ENCODE assay signal across 13 cellular contexts in genomic region chr21:42388740-42389448, GRCh38. TPM values are rescaled to one million over a fixed set of nuclear protein-coding genes. Genes with fewer than 3 reads are reported as not detected.
DNase-seq lines count a peak whose midpoint lies in the region; ATAC-seq, FAIRE-seq and TF ChIP-seq lines count a peak whose summit lies in the region.
"Had no signal": no experiment of that assay in that cellular context is flagged by ENCODE, and none has a peak within 500 bp of the region (broad histone marks: within the 10 kb centered on the region; RNA-seq: fewer than 3 reads in every experiment).

No MANE protein-coding gene starts in this region.

- no peaks in the 10 kb centered on the region for H3K79me2 ChIP-seq in GM23338 (replicated peaks; ENCODE audit: insufficient read depth)
- H3K79me2 ChIP-seq in K562 (ENCODE audit: control insufficient read depth, insufficient read depth, low read length), result no peaks in the 10 kb centered on the region

- BruUV-seq in K562 (replicated peaks; lab: Mats Ljungman, UMichigan), result no TSS peak

- H3K4me3 Mint-ChIP-seq in GM23338 (0 out of 3 replicates have a peak overlapping the region, but pooled peaks have one; percentile 11), mesothelial cell of epicardium (no peak overlapping the region)
- H3K4me3 Mint-ChIP-seq in natural killer cell treated with Interleukin-12 subunit alpha and Interleukin-12 subunit beta and Interleukin-15 and Interleukin-18, amount 100 ng/mL, for 72 hours, result peak overlapping the region; percentile 62

- H3K9ac ChIP-seq in K562 (ENCODE audit: insufficient read depth in 1 of 2, low read depth in 2 of 2, low read length in 2 of 2), result peak overlapping the region in 1 of 2 experiments; percentile 30; a peak in 1 of 4 replicates

- FAIRE-seq in K562 (lab: Jason Lieb, UNC), result no peak
- FAIRE-seq: colon, TTC549 had no signal

- intact Hi-C loops in K562 (cut with micrococcal nuclease), result no loop called here

- POLR2A ChIA-PET in K562 (lab: Yijun Ruan, JAX), result interaction anchor here (0.6 kb wide), 1 partner anchor 260 kb away, joined by 3 read pairs; no protein-coding TSS in a partner anchor

- H3K36me3 ChIP-seq in GM23338 (ENCODE audit: insufficient read depth), result no peaks in the 10 kb centered on the region
- H3K36me3 ChIP-seq in K562 (ENCODE audit: control insufficient read depth, insufficient read depth, low read length), result no peaks in the 10 kb centered on the region

- peak; percentile 70 for ATAC-seq in GM23338
- peak; percentile 51 for ATAC-seq in K562
- ATAC-seq in natural killer cell treated with Interleukin-12 subunit alpha and Interleukin-12 subunit beta and Interleukin-15 and Interleukin-18, amount 100 ng/mL, for 72 hours, result peak in 1 of 2 donors; percentile 71
- no peak for ATAC-seq in HG03095 (IDR thresholded peaks at IDR 0.05; ENCODE audit: unreplicated experiment)

- H4K20me1 ChIP-seq in GM23338 (replicated peaks; ENCODE audit: insufficient read depth) (no peaks in the 10 kb centered on the region), K562 (replicated peaks; ENCODE audit: control insufficient read depth, insufficient read depth, low read length) (no peaks in the 10 kb centered on the region)

- no peak for TF ChIP-seq EP300 in K562 (IDR thresholded peaks at IDR 0.05; ENCODE audit: low read length)

- DNase-seq in COLO668 (lab: John Stamatoyannopoulos, UW; ENCODE audit: unreplicated experiment) (peak; percentile 72), GM23338 (ENCODE audit: low spot score) (peak; percentile 32), K562 (ENCODE audit: extremely low read depth in 1 of 4, low spot score in 3 of 4) (peak in 2 of 4 experiments; percentile 37 to 43), DMS79 treated with DMSO at 0.1 percent for 48 hours (lab: John Stamatoyannopoulos, UW) (no peak), mesothelial cell of epicardium (ENCODE audit: low spot score in 2 of 2, unreplicated experiment in 2 of 2) (no peak)
- DNase-seq in natural killer cell treated with Interleukin-12 subunit alpha and Interleukin-12 subunit beta and Interleukin-15 and Interleukin-18, amount 100 ng/mL, for 72 hours (ENCODE audit: low spot score), result no peak
- DNase-seq: activated effector memory CD4-positive, alpha-beta T cell treated with Interleukin-2 at 50 U/mL for 16 hours; foreskin fibroblast; midbrain; MV-4-11 had no signal

- TF ChIP-seq RAD21 in K562 (CRISPR knock-in tag; conservative IDR thresholded peaks at IDR 0.05 in 1 of 2, IDR thresholded peaks at IDR 0.05 in 1 of 2), result no peak

- H3K27me3 ChIP-seq in GM23338 (ENCODE audit: insufficient read depth) (no peaks in the 10 kb centered on the region), K562 (ENCODE audit: control insufficient read depth in 2 of 2, insufficient read depth in 2 of 2, low read length in 2 of 2) (peaks cover 12 to 37% of the 10 kb centered on the region in 2 experiments)

- H3F3A ChIP-seq in GM23338 (replicated peaks; ENCODE audit: low read depth), result peaks cover 5% of the 10 kb centered on the region; the same call in 1 of the 2 replicates

- H3K4me3 ChIP-seq in GM23338 (no peak overlapping the region), K562 (no peak overlapping the region)

- H3K9me3 Mint-ChIP-seq in GM23338, result peaks cover 11% of the 10 kb centered on the region; the same call in 2 of the 3 replicates
- H3K9me3 Mint-ChIP-seq in natural killer cell treated with Interleukin-12 subunit alpha and Interleukin-12 subunit beta and Interleukin-15 and Interleukin-18, amount 100 ng/mL, for 72 hours, result no peaks in the 10 kb centered on the region
- H3K9me3 Mint-ChIP-seq in mesothelial cell of epicardium, result no peaks in the 10 kb centered on the region

- H3K27ac Mint-ChIP-seq in GM23338 (peak overlapping the region; percentile 86), mesothelial cell of epicardium (no peak overlapping the region)
- H3K27ac Mint-ChIP-seq in natural killer cell treated with Interleukin-12 subunit alpha and Interleukin-12 subunit beta and Interleukin-15 and Interleukin-18, amount 100 ng/mL, for 72 hours, result peak overlapping the region in 1 of 2 donors; percentile 32

- in situ Hi-C loops in K562 (cut with MboI), result no loop called here

- TF ChIP-seq CTCF in GM23338 (conservative IDR thresholded peaks at IDR 0.05; ENCODE audit: low read depth in 2 of 2) (no peak), K562 (IDR thresholded peaks at IDR 0.05 in 2 of 3, conservative IDR thresholded peaks at IDR 0.05 in 1 of 3; ENCODE audit: insufficient read depth in 2 of 3, low read depth in 1 of 3, low read length in 3 of 3) (no peak), mesothelial cell of epicardium (IDR thresholded peaks at IDR 0.05; ENCODE audit: unreplicated experiment) (no peak)

- H3K27me3 Mint-ChIP-seq in GM23338 (ENCODE audit: insufficient read depth, low read depth, poor library complexity) (peaks cover 5% of the 10 kb centered on the region), mesothelial cell of epicardium (ENCODE audit: low read depth) (peaks cover 19% of the 10 kb centered on the region)
- peaks cover 7 to 45% of the 10 kb centered on the region in 2 donors for H3K27me3 Mint-ChIP-seq in natural killer cell treated with Interleukin-12 subunit alpha and Interleukin-12 subunit beta and Interleukin-15 and Interleukin-18, amount 100 ng/mL, for 72 hours

- WGBS in K562 (ENCODE audit: insufficient coverage, low coverage, missing lambda C conversion rate), result 14% methylated on average over 20 of the region's 20 CpGs

- H3K9me3 ChIP-seq in K562 (replicated peaks; ENCODE audit: control insufficient read depth, insufficient read depth, low read depth, low read length), result no peaks in the 10 kb centered on the region

- H3K4me1 ChIP-seq in GM23338 (ENCODE audit: insufficient read depth) (peaks cover 6% of the 10 kb centered on the region), K562 (replicated peaks in 1 of 2; ENCODE audit: control insufficient read depth in 2 of 2, insufficient read depth in 2 of 2, low read length in 2 of 2) (peaks cover 13 to 16% of the 10 kb centered on the region in 2 experiments; a peak in 3 of 5 replicates)

- H3K27ac ChIP-seq in GM23338 (ENCODE audit: low read depth) (0 out of 2 replicates have a peak overlapping the region, but pooled peaks have one; percentile 21), K562 (ENCODE audit: extremely low read depth, low read depth, low read length) (no peak overlapping the region)

- H2AFZ ChIP-seq in GM23338 (peak overlapping the region; percentile 57; the same call in 1 of the 2 replicates), K562 (ENCODE audit: low read depth, low read length) (peak overlapping the region; percentile 78)

- H3K4me2 ChIP-seq in GM23338 (peak overlapping the region; percentile 68; the same call in 1 of the 2 replicates), K562 (ENCODE audit: insufficient read depth, low read length) (peak overlapping the region; percentile 54)

- H3K9me1 ChIP-seq in K562 (ENCODE audit: control insufficient read depth, insufficient read depth, low read length), result no peaks in the 10 kb centered on the region

- H3K4me1 Mint-ChIP-seq in GM23338, result peaks cover 35% of the 10 kb centered on the region
- peaks cover 11 to 38% of the 10 kb centered on the region in 2 donors for H3K4me1 Mint-ChIP-seq in natural killer cell treated with Interleukin-12 subunit alpha and Interleukin-12 subunit beta and Interleukin-15 and Interleukin-18, amount 100 ng/mL, for 72 hours (ENCODE audit: low read depth in 2 of 2)
- H3K4me1 Mint-ChIP-seq in mesothelial cell of epicardium, result peaks cover 9% of the 10 kb centered on the region

- no peaks in the 10 kb centered on the region for H3K9me2 ChIP-seq in GM23338 (ENCODE audit: insufficient read depth)

- H3K36me3 Mint-ChIP-seq in GM23338 (ENCODE audit: low read depth) (peaks cover 8% of the 10 kb centered on the region; the same call in 2 of the 3 replicates), mesothelial cell of epicardium (no peaks in the 10 kb centered on the region)
- no peaks in the 10 kb centered on the region for H3K36me3 Mint-ChIP-seq in natural killer cell treated with Interleukin-12 subunit alpha and Interleukin-12 subunit beta and Interleukin-15 and Interleukin-18, amount 100 ng/mL, for 72 hours

- TF ChIP-seq POLR2A in K562 (conservative IDR thresholded peaks at IDR 0.05), result no peak

- CTCF ChIA-PET in K562 (lab: Yijun Ruan, JAX; ENCODE audit: low intra/inter-chr PET ratio), result no interaction called here

RNA-seq across cellular contexts. Expression of gene TMPRSS3, which starts 7.0 kb away (rescaled TPM):
- total RNA-seq in GM23338 (2014; rRNA removed; shearing (Covaris generic)), result 0.17 TPM in 1 of 2 replicates, not detected in the other
- polyA plus RNA-seq in GM23338 (2016; fragmentation: Nextera tagmentation; extraction: Ambion mirVana) (not detected in 2 replicates), K562 (2011; rRNA removed) (0.04 and 0.07 TPM in 2 replicates), K562 (2014; fragmentation: Illumina TruSeq; extraction: Trizol) (not detected in 2 replicates), K562 (2014; fragmentation: Nextera tagmentation; extraction: Ambion mirVana) (not detected), K562 (2014; rRNA removed) (not detected in 2 replicates)
- 0.21 TPM in 1 of 2 replicates, not detected in the other for total RNA-seq in K562 (2011; cell fraction: chromatin; rRNA removed; ENCODE audit: low replicate concordance)
- total RNA-seq in K562 (2011; cell fraction: nucleolus; rRNA removed), result not detected in 2 replicates
- total RNA-seq in K562 (2011; cell fraction: nucleoplasm; rRNA removed), result not detected in 2 replicates
- total RNA-seq in K562 (2014; rRNA removed) (not detected in 2 replicates), K562 (2014; rRNA removed; fragmentation: Illumina TruSeq; extraction: Trizol) (not detected in 2 replicates), K562 (2015; rRNA removed; fragmentation: Illumina TruSeq; extraction: Trizol) (not detected in 2 replicates), K562 (2021) (not detected in 2 replicates), mesothelial cell of epicardium (not detected in 3 replicates)
- 0.13 and 0.25 TPM in 2 replicates for polyA plus RNA-seq in K562 (2011; cell fraction: cytosol; rRNA removed)
- 0.18 TPM in 2 replicates for polyA plus RNA-seq in K562 (2011; cell fraction: nucleus; rRNA removed)
- polyA plus RNA-seq in K562 (2012), result 0.03 and 0.04 TPM in 2 replicates
- not detected in 2 replicates for polyA minus RNA-seq in K562 (2011; rRNA and poly(A)+ RNA removed)
- 2.2 TPM in 1 of 2 replicates, not detected in the other for polyA minus RNA-seq in K562 (2011; cell fraction: cytosol; rRNA and poly(A)+ RNA removed)
- 1.1 TPM in 1 of 2 replicates, not detected in the other for polyA minus RNA-seq in K562 (2011; cell fraction: nucleus; rRNA and poly(A)+ RNA removed)
- 1 to 10 TPM in 1 of 2 donors, under 1 TPM in 1; 0.19 to 8.4 TPM for total RNA-seq in natural killer cell treated with Interleukin-12 subunit alpha and Interleukin-12 subunit beta and Interleukin-15 and Interleukin-18, amount 100 ng/mL, for 72 hours

RNA-seq across cellular contexts. Expression of gene UBASH3A, which starts 14.8 kb away (rescaled TPM):
- not detected in 2 replicates for total RNA-seq in GM23338 (2014; rRNA removed; shearing (Covaris generic))
- polyA plus RNA-seq in GM23338 (2016; fragmentation: Nextera tagmentation; extraction: Ambion mirVana) (not detected in 2 replicates), K562 (2011; rRNA removed) (1.4 and 4.4 TPM in 2 replicates), K562 (2014; fragmentation: Illumina TruSeq; extraction: Trizol) (1.1 and 1.4 TPM in 2 replicates), K562 (2014; fragmentation: Nextera tagmentation; extraction: Ambion mirVana) (under 1 TPM; 0.23 to 0.25 TPM), K562 (2014; rRNA removed) (1.0 and 1.4 TPM in 2 replicates)
- 1.1 and 3.3 TPM in 2 replicates for total RNA-seq in K562 (2011; cell fraction: chromatin; rRNA removed; ENCODE audit: low replicate concordance)
- total RNA-seq in K562 (2011; cell fraction: nucleolus; rRNA removed), result 3.2 and 3.8 TPM in 2 replicates
- 1.0 and 2.0 TPM in 2 replicates for total RNA-seq in K562 (2011; cell fraction: nucleoplasm; rRNA removed)
- total RNA-seq in K562 (2014; rRNA removed) (1.4 and 2.9 TPM in 2 replicates), K562 (2014; rRNA removed; fragmentation: Illumina TruSeq; extraction: Trizol) (0.35 and 0.47 TPM in 2 replicates), K562 (2015; rRNA removed; fragmentation: Illumina TruSeq; extraction: Trizol) (0.90 and 1.1 TPM in 2 replicates), K562 (2021) (1.5 and 1.8 TPM in 2 replicates), mesothelial cell of epicardium (not detected in 3 replicates)
- polyA plus RNA-seq in K562 (2011; cell fraction: cytosol; rRNA removed), result 2.1 and 4.7 TPM in 2 replicates
- polyA plus RNA-seq in K562 (2011; cell fraction: nucleus; rRNA removed), result 24.2 and 29.1 TPM in 2 replicates
- 1.1 and 1.5 TPM in 2 replicates for polyA plus RNA-seq in K562 (2012)
- polyA minus RNA-seq in K562 (2011; rRNA and poly(A)+ RNA removed), result 1.4 and 2.2 TPM in 2 replicates
- polyA minus RNA-seq in K562 (2011; cell fraction: cytosol; rRNA and poly(A)+ RNA removed), result 1.3 and 3.1 TPM in 2 replicates
- 7.9 and 15.2 TPM in 2 replicates for polyA minus RNA-seq in K562 (2011; cell fraction: nucleus; rRNA and poly(A)+ RNA removed)
- 1 to 10 TPM; 1.7 to 9.2 TPM for total RNA-seq in natural killer cell treated with Interleukin-12 subunit alpha and Interleukin-12 subunit beta and Interleukin-15 and Interleukin-18, amount 100 ng/mL, for 72 hours

RNA-seq across cellular contexts. Expression of gene TFF1, which starts 22.6 kb away (rescaled TPM):
- total RNA-seq in GM23338 (2014; rRNA removed; shearing (Covaris generic)), result not detected in 2 replicates
- polyA plus RNA-seq in GM23338 (2016; fragmentation: Nextera tagmentation; extraction: Ambion mirVana), result not detected in 2 replicates
- not detected in 2 replicates for total RNA-seq in K562 (2011; cell fraction: chromatin; rRNA removed; ENCODE audit: low replicate concordance)
- total RNA-seq in K562 (2011; cell fraction: nucleolus; rRNA removed), result not detected in 2 replicates
- total RNA-seq in K562 (2011; cell fraction: nucleoplasm; rRNA removed), result not detected in 2 replicates
- not detected in 2 replicates for total RNA-seq in K562 (2014; rRNA removed)
- not detected in 2 replicates for total RNA-seq in K562 (2014; rRNA removed; fragmentation: Illumina TruSeq; extraction: Trizol)
- total RNA-seq in K562 (2015; rRNA removed; fragmentation: Illumina TruSeq; extraction: Trizol), result not detected in 2 replicates
- 0.31 and 0.98 TPM in 2 replicates for total RNA-seq in K562 (2021)
- polyA plus RNA-seq in K562 (2011; rRNA removed), result not detected in 2 replicates
- polyA plus RNA-seq in K562 (2011; cell fraction: cytosol; rRNA removed), result 0.37 TPM in 1 of 2 replicates, not detected in the other
- polyA plus RNA-seq in K562 (2011; cell fraction: nucleus; rRNA removed), result not detected in 2 replicates
- 0.43 TPM in 1 of 2 replicates, not detected in the other for polyA plus RNA-seq in K562 (2012)
- polyA plus RNA-seq in K562 (2014; fragmentation: Illumina TruSeq; extraction: Trizol), result not detected in 2 replicates
- polyA plus RNA-seq in K562 (2014; fragmentation: Nextera tagmentation; extraction: Ambion mirVana), result not detected
- polyA plus RNA-seq in K562 (2014; rRNA removed), result not detected in 2 replicates
- polyA minus RNA-seq in K562 (2011; rRNA and poly(A)+ RNA removed), result not detected in 2 replicates
- not detected in 2 replicates for polyA minus RNA-seq in K562 (2011; cell fraction: cytosol; rRNA and poly(A)+ RNA removed)
- not detected in 2 replicates for polyA minus RNA-seq in K562 (2011; cell fraction: nucleus; rRNA and poly(A)+ RNA removed)
- total RNA-seq in natural killer cell treated with Interleukin-12 subunit alpha and Interleukin-12 subunit beta and Interleukin-15 and Interleukin-18, amount 100 ng/mL, for 72 hours, result not detected
- total RNA-seq in mesothelial cell of epicardium, result 0.53 TPM in 1 of 3 replicates, not detected in the others

RNA-seq across cellular contexts. Expression of gene TFF2, which starts 38.1 kb away (rescaled TPM):
- not detected in 2 replicates for total RNA-seq in GM23338 (2014; rRNA removed; shearing (Covaris generic))
- not detected in 2 replicates for polyA plus RNA-seq in GM23338 (2016; fragmentation: Nextera tagmentation; extraction: Ambion mirVana)
- total RNA-seq in K562 (2011; cell fraction: chromatin; rRNA removed; ENCODE audit: low replicate concordance), result not detected in 2 replicates
- total RNA-seq in K562 (2011; cell fraction: nucleolus; rRNA removed), result not detected in 2 replicates
- not detected in 2 replicates for total RNA-seq in K562 (2011; cell fraction: nucleoplasm; rRNA removed)
- total RNA-seq in K562 (2014; rRNA removed), result not detected in 2 replicates
- total RNA-seq in K562 (2014; rRNA removed; fragmentation: Illumina TruSeq; extraction: Trizol), result not detected in 2 replicates
- total RNA-seq in K562 (2015; rRNA removed; fragmentation: Illumina TruSeq; extraction: Trizol), result not detected in 2 replicates
- not detected in 2 replicates for total RNA-seq in K562 (2021)
- polyA plus RNA-seq in K562 (2011; rRNA removed), result not detected in 2 replicates
- not detected in 2 replicates for polyA plus RNA-seq in K562 (2011; cell fraction: cytosol; rRNA removed)
- polyA plus RNA-seq in K562 (2011; cell fraction: nucleus; rRNA removed), result not detected in 2 replicates
- polyA plus RNA-seq in K562 (2012), result not detected in 2 replicates
- not detected in 2 replicates for polyA plus RNA-seq in K562 (2014; fragmentation: Illumina TruSeq; extraction: Trizol)
- polyA plus RNA-seq in K562 (2014; fragmentation: Nextera tagmentation; extraction: Ambion mirVana), result not detected
- not detected in 2 replicates for polyA plus RNA-seq in K562 (2014; rRNA removed)
- not detected in 2 replicates for polyA minus RNA-seq in K562 (2011; rRNA and poly(A)+ RNA removed)
- not detected in 2 replicates for polyA minus RNA-seq in K562 (2011; cell fraction: cytosol; rRNA and poly(A)+ RNA removed)
- polyA minus RNA-seq in K562 (2011; cell fraction: nucleus; rRNA and poly(A)+ RNA removed), result not detected in 2 replicates
- total RNA-seq in natural killer cell treated with Interleukin-12 subunit alpha and Interleukin-12 subunit beta and Interleukin-15 and Interleukin-18, amount 100 ng/mL, for 72 hours, result not detected
- not detected in 3 replicates for total RNA-seq in mesothelial cell of epicardium

Comparison
In these comparisons a context has a peak if more than half of its experiments do, and no peak if none do; other contexts are left out.
1. DNase-seq: peak in COLO668 (single experiment) and GM23338 (single experiment); none in natural killer cell treated with Interleukin-12 subunit alpha and Interleukin-12 subunit beta and Interleukin-15 and Interleukin-18, amount 100 ng/mL, for 72 hours (single experiment), DMS79 treated with DMSO at 0.1 percent for 48 hours (single experiment) and mesothelial cell of epicardium (0 of 2).